26 cellular contexts compared by ENCODE assay signal in genomic region chr16:82016964-82017363, GRCh38. TPM values are rescaled to one million over a fixed set of nuclear protein-coding genes. Genes with fewer than 3 reads are reported as not detected.
DNase-seq lines count a peak whose midpoint lies in the region; ATAC-seq and TF ChIP-seq lines count a peak whose summit lies in the region.
"Had no signal": no experiment of that assay in that cellular context is flagged by ENCODE, and none has a peak within 500 bp of the region (broad histone marks: within the 10 kb centered on the region; RNA-seq: fewer than 3 reads in every experiment).

No MANE protein-coding gene starts in this region.

- H3K9ac ChIP-seq in adipocyte (ENCODE audit: low read length), result no peak overlapping the region

- TF ChIP-seq POLR2A in gastrocnemius medialis (IDR thresholded peaks at IDR 0.05), result no peak

- POLR2A ChIA-PET in Caco-2 (lab: Charles Lee), result no interaction called here

- H3K9me3 ChIP-seq in adipocyte (ENCODE audit: control insufficient read depth, low read length) (peaks cover 10% of the 10 kb centered on the region), gastrocnemius medialis (no peaks in the 10 kb centered on the region), Caco-2 (peaks cover 8% of the 10 kb centered on the region; the same call in 1 of the 2 replicates)
- H3K9me3 ChIP-seq: upper lobe of right lung had no signal

- no TSS peak for BruUV-seq in Caco-2 (replicated peaks; lab: Mats Ljungman, UMichigan)

- H3K4me1 ChIP-seq in adipocyte (ENCODE audit: control insufficient read depth, insufficient read depth, low read length) (peaks cover 15% of the 10 kb centered on the region), gastrocnemius medialis (no peaks in the 10 kb centered on the region), Caco-2 (no peaks in the 10 kb centered on the region)
- H3K4me1 ChIP-seq: gastroesophageal sphincter, upper lobe of right lung had no signal

- H3K27me3 ChIP-seq in adipocyte (replicated peaks; ENCODE audit: control insufficient read depth, insufficient read depth, low read length) (peaks cover 9% of the 10 kb centered on the region), gastrocnemius medialis (no peaks in the 10 kb centered on the region), Caco-2 (replicated peaks; ENCODE audit: control insufficient read depth, insufficient read depth, low read length) (no peaks in the 10 kb centered on the region)
- H3K27me3 ChIP-seq: upper lobe of right lung had no signal

- H3K9me3 Mint-ChIP-seq in Caco-2 (ENCODE audit: unreplicated experiment), result peaks cover 3% of the 10 kb centered on the region
- H3K9me3 Mint-ChIP-seq: activated CD4-positive, alpha-beta memory T cell treated with anti-CD3 and anti-CD28 coated beads, Interleukin-2, amount 10 ng/mL, durations not matched to agents 7 days and 5 days had no signal

- ATAC-seq in esophagus mucosa, result peak; percentile 82
- no peak for ATAC-seq in gastrocnemius medialis
- ATAC-seq: activated CD4-positive, CD25-positive, alpha-beta regulatory T cell treated with anti-CD3 and anti-CD28 coated beads, Interleukin-2, amount 50 U/mL, for 24 hours; gastroesophageal sphincter; left ventricle myocardium superior; naive thymus-derived CD4-positive, alpha-beta T cell had no signal

- intact Hi-C loops in gastrocnemius medialis (cut with DNase I; ENCODE audit: low total_unique reads) (no loop called here), Caco-2 (cut with micrococcal nuclease; ENCODE audit: unreplicated experiment) (no loop called here)

- H3K36me3 Mint-ChIP-seq in Caco-2 (ENCODE audit: insufficient read depth, unreplicated experiment), result no peaks in the 10 kb centered on the region
- H3K36me3 Mint-ChIP-seq: brain had no signal

- H3K27me3 Mint-ChIP-seq in Caco-2 (ENCODE audit: insufficient read depth, unreplicated experiment), result peaks cover 18% of the 10 kb centered on the region

- in situ Hi-C loops in gastrocnemius medialis (cut with MboI; ENCODE audit: low sequenced_read_pairs in 4 of 4), result loop anchor here in 1 of 4 donors (25.0 kb wide), 1 partner anchor 95 kb away; no protein-coding TSS in a partner anchor

- no peak overlapping the region for H3K4me3 Mint-ChIP-seq in Caco-2 (ENCODE audit: unreplicated experiment)
- H3K4me3 Mint-ChIP-seq: activated CD4-positive, alpha-beta memory T cell treated with anti-CD3 and anti-CD28 coated beads, Interleukin-2, amount 10 ng/mL, durations not matched to agents 7 days and 5 days; brain; naive thymus-derived CD4-positive, alpha-beta T cell had no signal

- DNase-seq in AG09309 (ENCODE audit: low read depth) (peak; percentile 46), adipocyte (ENCODE audit: low read depth) (peak; percentile 96), iris pigment epithelial cell (ENCODE audit: low read depth) (peak; percentile 24), SIG-M5 (lab: John Stamatoyannopoulos, UW) (no peak), SKM-1 (lab: John Stamatoyannopoulos, UW; ENCODE audit: unreplicated experiment) (no peak), gastrocnemius medialis (no peak), Caco-2 (no peak)
- DNase-seq: activated CD4-positive, alpha-beta memory T cell treated with anti-CD3 and anti-CD28 coated beads, Interleukin-2, amount 10 ng/mL, durations not matched to agents 7 days and 5 days; activated gamma-delta T cell; C1 segment of cervical spinal cord; effector memory CD4-positive, alpha-beta T cell; hypothalamus; left ventricle myocardium superior; naive thymus-derived CD4-positive, alpha-beta T cell; NCI-H1092; NCI-H187 treated with DMSO at 0.1 percent for 48 hours; NCI-H2227 treated with DMSO at 0.1 percent for 48 hours; nucleus accumbens; stimulated activated CD4-positive, alpha-beta T cell treated with anti-CD3 and anti-CD28 coated beads, Interleukin-1b, Interleukin-23, amount 100 ng/mL, for 48 hours; upper lobe of right lung had no signal

- H3K4me3 ChIP-seq in AG09309 (ENCODE audit: control insufficient read depth, low read depth, low read length) (no peak overlapping the region), adipocyte (ENCODE audit: low read length) (no peak overlapping the region), gastrocnemius medialis (no peak overlapping the region), Caco-2 (ENCODE audit: low read depth, low read length) (no peak overlapping the region)
- H3K4me3 ChIP-seq: gastroesophageal sphincter, upper lobe of right lung had no signal

- CTCF ChIA-PET in Caco-2 (lab: Charles Lee), result no interaction called here

- H3K36me3 ChIP-seq in adipocyte (ENCODE audit: control insufficient read depth, insufficient read depth, low read length, severe bottlenecking), result no peaks in the 10 kb centered on the region
- H3K36me3 ChIP-seq in gastrocnemius medialis, result no peaks in the 10 kb centered on the region
- no peaks in the 10 kb centered on the region for H3K36me3 ChIP-seq in Caco-2 (ENCODE audit: control insufficient read depth, insufficient read depth, low read length)
- H3K36me3 ChIP-seq: gastroesophageal sphincter, upper lobe of right lung had no signal

- H3K27ac Mint-ChIP-seq in Caco-2 (ENCODE audit: unreplicated experiment), result no peak overlapping the region
- H3K27ac Mint-ChIP-seq: activated CD4-positive, alpha-beta memory T cell treated with anti-CD3 and anti-CD28 coated beads, Interleukin-2, amount 10 ng/mL, durations not matched to agents 7 days and 5 days; brain; naive thymus-derived CD4-positive, alpha-beta T cell had no signal

- no peak overlapping the region for H3K27ac ChIP-seq in gastrocnemius medialis
- H3K27ac ChIP-seq: gastroesophageal sphincter, HL-60, upper lobe of right lung had no signal

- H3K4me1 Mint-ChIP-seq in Caco-2 (ENCODE audit: low read depth, unreplicated experiment), result no peaks in the 10 kb centered on the region
- H3K4me1 Mint-ChIP-seq: activated CD4-positive, alpha-beta memory T cell treated with anti-CD3 and anti-CD28 coated beads, Interleukin-2, amount 10 ng/mL, durations not matched to agents 7 days and 5 days; brain had no signal

- TF ChIP-seq CTCF in AG09309 (IDR thresholded peaks at IDR 0.05; ENCODE audit: control insufficient read depth, insufficient read depth, low read depth, low read length, missing control alignments) (no peak), gastrocnemius medialis (IDR thresholded peaks at IDR 0.05 in 4 of 5, conservative IDR thresholded peaks at IDR 0.05 in 1 of 5) (no peak), Caco-2 (IDR thresholded peaks at IDR 0.05; ENCODE audit: insufficient read depth in 1 of 2, low read depth in 1 of 2, low read length in 1 of 2, severe bottlenecking in 1 of 2, unreplicated experiment in 1 of 2) (no peak)

RNA-seq across cellular contexts. Expression of gene SDR42E1, which starts 5.7 kb away (rescaled TPM):
- total RNA-seq in esophagus mucosa (14.5 TPM), gastrocnemius medialis (under 1 TPM in 1 of 4 donors, not detected in 3; 0.02 TPM), Caco-2 (2022) (5.3 and 7.5 TPM in 2 replicates)

RNA-seq across cellular contexts. Expression of gene HSD17B2, which starts 18.1 kb away (rescaled TPM):
- 1.7 TPM for total RNA-seq in esophagus mucosa
- total RNA-seq in gastrocnemius medialis, result under 1 TPM in 2 of 4 donors, not detected in 2; 0.22 to 0.29 TPM
- 5.1 and 5.2 TPM in 2 replicates for total RNA-seq in Caco-2 (2022)
- total RNA-seq: activated CD4-positive, alpha-beta memory T cell treated with anti-CD3 and anti-CD28 coated beads, Interleukin-2, amount 10 ng/mL, durations not matched to agents 7 days and 5 days; left ventricle myocardium superior; naive thymus-derived CD4-positive, alpha-beta T cell; subcutaneous adipose tissue had no signal

Comparison
In these comparisons a context has a peak if more than half of its experiments do, and no peak if none do; other contexts are left out.
1. DNase-seq: peak in AG09309 (single experiment), adipocyte (single experiment) and iris pigment epithelial cell (single experiment); none in SIG-M5 (single experiment), SKM-1 (single experiment), gastrocnemius medialis (0 of 2) and Caco-2 (0 of 2).